2 cellular contexts compared by ENCODE assay signal in the genomic region with DNA sequence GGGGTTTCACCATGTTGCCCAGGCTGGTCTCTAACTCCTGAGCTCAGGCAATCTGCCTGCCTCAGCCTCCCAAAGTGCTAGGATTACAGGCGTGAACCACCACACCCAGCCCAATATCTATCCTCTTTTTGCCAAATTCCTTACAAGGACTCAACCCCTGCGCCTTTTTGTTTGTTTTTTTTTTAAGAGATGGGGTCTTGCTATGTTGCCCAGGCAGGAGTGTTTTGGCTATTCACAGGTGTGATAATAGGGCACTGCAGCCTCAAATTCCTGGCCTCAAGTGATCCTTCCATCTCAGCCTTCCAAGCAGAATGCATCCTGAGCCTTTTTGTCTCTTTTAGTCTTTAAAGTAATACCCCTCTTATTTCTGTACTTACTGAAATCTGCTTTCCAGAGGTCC.
TF ChIP-seq lines count a peak whose summit lies in the region.

No MANE protein-coding gene starts in this region.

TF ChIP-seq in HEK293, 187 proteins besides CTCF, POLR2A, EP300 and RAD21:
- TF ChIP-seq ZNF510 (tag by site-specific recombination; IDR thresholded peaks at IDR 0.05; ENCODE audit: insufficient replicate concordance) (no peak), ZNF2 (tag by site-specific recombination; IDR thresholded peaks at IDR 0.05) (no peak), ZNF792 (tag by site-specific recombination; IDR thresholded peaks at IDR 0.05) (no peak), KLF8 (tag by site-specific recombination; IDR thresholded peaks at IDR 0.05) (no peak), KLF1 (tag by site-specific recombination; IDR thresholded peaks at IDR 0.05) (no peak), ZNF121 (tag by site-specific recombination; IDR thresholded peaks at IDR 0.05) (peak; percentile 83)
TF ChIP-seq in HEK293: peak in this region for 1.

TF ChIP-seq in K562, 482 proteins besides CTCF, POLR2A, EP300 and RAD21:
- TF ChIP-seq RBM25 (IDR thresholded peaks at IDR 0.05; ENCODE audit: low read depth, low read length, severe bottlenecking) (peak; percentile 47), ZNF766 (CRISPR knock-in tag; conservative IDR thresholded peaks at IDR 0.05) (no peak), SETDB1 (IDR thresholded peaks at IDR 0.05; ENCODE audit: low read length) (no peak), ZNF121 (CRISPR knock-in tag; conservative IDR thresholded peaks at IDR 0.05) (peak; percentile 73)
